Comparison of ENCODE assay signal across 20 cellular contexts in genomic region chr2:183881978-183882377, GRCh38.
"Had no signal": no experiment of that assay in that cellular context is flagged by ENCODE, and none has a peak within 500 bp of the region (broad histone marks: within the 10 kb centered on the region; RNA-seq: fewer than 3 reads in every experiment).

No MANE protein-coding gene starts in this region.

- FAIRE-seq: HTR-8/SVneo, K562 had no signal

- H3K27ac ChIP-seq: HL-60, RWPE1 had no signal

- H3K9ac ChIP-seq: KMS-11 had no signal

- ATAC-seq: K562 had no signal

- DNase-seq: Kasumi-1, MM.1S, NCI-H1092 treated with DMSO at 0.1 percent for 48 hours, NCI-H1436, NCI-H187, NCI-H2029, NCI-H2081 treated with DMSO at 0.1 percent for 48 hours, NCI-H2171, NCI-H226, NCI-H446, NCI-H510A, NCI-H524 treated with DMSO at 0.1 percent for 48 hours, NCI-H69, NCI-H774, SHP77 had no signal

- H3K4me3 ChIP-seq: K562 had no signal
